In the genomic region with DNA sequence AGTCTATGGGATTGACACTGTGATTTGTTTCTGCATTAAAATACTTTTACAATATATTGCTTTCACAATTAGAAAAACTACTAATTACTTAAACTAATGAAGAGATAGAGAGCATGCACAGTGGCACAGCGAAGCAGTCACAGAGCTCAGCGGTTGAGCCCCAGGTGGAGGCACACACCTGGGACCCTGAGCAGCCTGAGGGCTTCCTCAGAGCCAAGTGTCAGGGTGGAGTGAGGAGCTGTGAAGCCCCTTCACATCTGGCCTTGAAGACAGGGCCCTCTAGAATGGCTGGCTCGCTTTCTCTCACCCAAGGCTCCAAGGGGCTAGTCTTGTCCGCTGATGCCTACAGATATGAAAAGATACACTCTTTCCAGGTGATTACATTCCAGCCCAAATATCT, we compare ENCODE assay signal across 34 cellular contexts.
"Had no signal": no experiment of that assay in that cellular context is flagged by ENCODE, and none has a peak within 500 bp of the region (broad histone marks: within the 10 kb centered on the region; RNA-seq: fewer than 3 reads in every experiment).

No MANE protein-coding gene starts in this region.

- H3K4me3 ChIP-seq: MG63 had no signal

- H3K27me3 ChIP-seq: MG63 had no signal

- DNase-seq: Karpas-422, Kasumi-1, MG63, MM.1S, MV-4-11, NCI-H1048, NCI-H1092, NCI-H1092 treated with DMSO at 0.1 percent for 48 hours, NCI-H1105, NCI-H1105 treated with DMSO at 0.1 percent for 48 hours, NCI-H1417, NCI-H1417 treated with DMSO at 0.1 percent for 48 hours, NCI-H1436, NCI-H1436 treated with DMSO at 0.1 percent for 48 hours, NCI-H146, NCI-H1694, NCI-H1694 treated with DMSO at 0.1 percent for 48 hours, NCI-H187, NCI-H187 treated with DMSO at 0.1 percent for 48 hours, NCI-H1930, NCI-H2029, NCI-H2029 treated with DMSO at 0.1 percent for 48 hours, NCI-H2081, NCI-H2081 treated with DMSO at 0.1 percent for 48 hours, NCI-H2107, NCI-H2227 treated with DMSO at 0.1 percent for 48 hours, NCI-H226, NCI-H446, NCI-H446 treated with DMSO at 0.1 percent for 48 hours, NCI-H510A, NCI-H510A treated with DMSO at 0.1 percent for 48 hours, NCI-H524, NCI-H524 treated with DMSO at 0.1 percent for 48 hours had no signal

- H3K36me3 ChIP-seq: MG63 had no signal

- H3K27ac ChIP-seq: KMS-11 had no signal

- H3K4me2 ChIP-seq: KMS-11 had no signal
